In genomic region chr10:102418612-102419560, GRCh38 we compare ENCODE assay signal across 9 cellular contexts.
DNase-seq lines count a peak whose midpoint lies in the region; ATAC-seq and TF ChIP-seq lines count a peak whose summit lies in the region.
"Had no signal": no experiment of that assay in that cellular context is flagged by ENCODE, and none has a peak within 500 bp of the region (broad histone marks: within the 10 kb centered on the region; RNA-seq: fewer than 3 reads in every experiment).

PSD (minus strand) TSS chr10:102418785; CDS start chr10:102417038, 1,747 bp downstream.

- DNase-seq in foreskin fibroblast: no peak
- no peak for DNase-seq in skeletal muscle cell (ENCODE audit: low read depth)
- DNase-seq in cerebellar nuclear complex (lab: John Stamatoyannopoulos, UW): no peak

- H3K4me2 ChIP-seq in BLaER1 treated with 17β-estradiol and CSF1 and Interleukin-3, amounts not matched to agents 10 nM and 100 nM: peak within 1 kb of the TSS; percentile 92 to 100 (median 99)
- H3K4me2 ChIP-seq in SU-DHL-6 (ENCODE audit: low read depth, low read length, poor library complexity, severe bottlenecking): peak within 1 kb of the TSS; percentile 74

- no peaks in the 10 kb centered on the region for H3K9me3 ChIP-seq in BLaER1 treated with 17β-estradiol and CSF1 and Interleukin-3, amounts not matched to agents 10 nM and 100 nM (replicated peaks in 1 of 11)
- no peaks in the 10 kb centered on the region for H3K9me3 ChIP-seq in SU-DHL-6 (ENCODE audit: insufficient read depth, low read length)

- no peaks in the 10 kb centered on the region for H3K9me2 ChIP-seq in SU-DHL-6 (replicated peaks; ENCODE audit: insufficient read depth, low read length)

- peak within 1 kb of the TSS in 3 of 11 experiments; percentile 3 to 90 (median 83); a peak in 2 of 22 replicates for H3K9ac ChIP-seq in BLaER1 treated with 17β-estradiol and CSF1 and Interleukin-3, amounts not matched to agents 10 nM and 100 nM
- peak within 1 kb of the TSS; percentile 68; the same call in 1 of the 2 replicates for H3K9ac ChIP-seq in SU-DHL-6 (ENCODE audit: low read length)

- TF ChIP-seq CTCF in SU-DHL-6 (IDR thresholded peaks at IDR 0.05; ENCODE audit: insufficient read depth, low read length, poor library complexity, severe bottlenecking): no peak
- no peak for TF ChIP-seq CTCF in foreskin fibroblast (IDR thresholded peaks at IDR 0.05; ENCODE audit: low read depth, low read length)

- peaks cover 10 to 12% (median 11%) of the 10 kb centered on the region in 11 experiments for H3K36me3 ChIP-seq in BLaER1 treated with 17β-estradiol and CSF1 and Interleukin-3, amounts not matched to agents 10 nM and 100 nM
- no peaks in the 10 kb centered on the region for H3K36me3 ChIP-seq in SU-DHL-6 (ENCODE audit: low read length)

- H3K4me1 ChIP-seq in BLaER1 treated with 17β-estradiol and CSF1 and Interleukin-3, amounts not matched to agents 10 nM and 100 nM: peaks cover 33 to 44% (median 38%) of the 10 kb centered on the region in 10 experiments

- TF ChIP-seq RAD21 in Ishikawa (IDR thresholded peaks at IDR 0.05; ENCODE audit: low read depth): no peak

- peaks cover 2 to 36% (median 11%) of the 10 kb centered on the region in 11 experiments; a peak in 15 of 22 replicates for H4K20me1 ChIP-seq in BLaER1 treated with 17β-estradiol and CSF1 and Interleukin-3, amounts not matched to agents 10 nM and 100 nM
- no peaks in the 10 kb centered on the region for H4K20me1 ChIP-seq in SU-DHL-6 (ENCODE audit: low read depth, low read length)

- peak within 1 kb of the TSS; percentile 81 to 98 (median 88); a peak in 19 of 20 replicates for H3K4me3 ChIP-seq in BLaER1 treated with 17β-estradiol and CSF1 and Interleukin-3, amounts not matched to agents 10 nM and 100 nM
- H3K4me3 ChIP-seq in SU-DHL-6 (ENCODE audit: insufficient read depth, low read length, poor library complexity, severe bottlenecking) (peak within 1 kb of the TSS; percentile 82), foreskin fibroblast (ENCODE audit: low read depth in 1 of 2, low read length in 2 of 2) (peak within 1 kb of the TSS; percentile 68 to 92), skeletal muscle cell (ENCODE audit: low read depth, low read length) (peak within 1 kb of the TSS; percentile 93)
- H3K4me3 ChIP-seq: lung had no signal

- H3K27ac ChIP-seq in BLaER1 treated with 17β-estradiol and CSF1 and Interleukin-3, amounts not matched to agents 10 nM and 100 nM: no peak within 1 kb of the TSS
- H3K27ac ChIP-seq in SU-DHL-6 (ENCODE audit: low read depth, low read length): no peak within 1 kb of the TSS

- H3K27me3 ChIP-seq in BLaER1 treated with 17β-estradiol and CSF1 and Interleukin-3, amounts not matched to agents 10 nM and 100 nM: peaks cover 24 to 59% (median 56%) of the 10 kb centered on the region in 11 experiments
- H3K27me3 ChIP-seq in SU-DHL-6 (ENCODE audit: low read length): no peaks in the 10 kb centered on the region

- no peak within 1 kb of the TSS for H2AFZ ChIP-seq in SU-DHL-6 (ENCODE audit: low read depth, low read length, severe bottlenecking)

- ATAC-seq in GM18861 (IDR thresholded peaks at IDR 0.05; ENCODE audit: unreplicated experiment): no peak
- ATAC-seq in HG03108 (IDR thresholded peaks at IDR 0.05; ENCODE audit: unreplicated experiment): no peak

- no peak for TF ChIP-seq EP300 in Ishikawa (IDR thresholded peaks at IDR 0.05; ENCODE audit: borderline replicate concordance)

- no peaks in the 10 kb centered on the region for H3F3A ChIP-seq in SU-DHL-6 (ENCODE audit: insufficient read depth)

- no peaks in the 10 kb centered on the region for H3K79me2 ChIP-seq in SU-DHL-6 (ENCODE audit: insufficient read depth, low read length)

TF ChIP-seq in Ishikawa, 13 proteins besides CTCF, POLR2A, EP300 and RAD21:
- TF ChIP-seq NFIC (IDR thresholded peaks at IDR 0.05) (no peak), REST (IDR thresholded peaks at IDR 0.05; ENCODE audit: low read depth) (no peak), TEAD4 (IDR thresholded peaks at IDR 0.05) (no peak), CEBPB (IDR thresholded peaks at IDR 0.05) (no peak), MAX (IDR thresholded peaks at IDR 0.05) (peak; percentile 45; the same call in 1 of the 2 replicates), TAF1 (IDR thresholded peaks at IDR 0.05; ENCODE audit: low read depth) (0 out of 2 replicates have a peak, but pooled peaks have one; percentile 19), EGR1 (IDR thresholded peaks at IDR 0.05) (0 out of 2 replicates have a peak, but pooled peaks have one; percentile 6), TCF12 (IDR thresholded peaks at IDR 0.05; ENCODE audit: low read depth) (no peak), CREB1 (IDR thresholded peaks at IDR 0.05; ENCODE audit: low read depth) (0 out of 2 replicates have a peak, but pooled peaks have one; percentile 23), ZBTB7A (IDR thresholded peaks at IDR 0.05; ENCODE audit: low read depth) (no peak), YY1 (IDR thresholded peaks at IDR 0.05; ENCODE audit: low read depth) (no peak), FOXM1 (IDR thresholded peaks at IDR 0.05; ENCODE audit: borderline replicate concordance, low read depth) (no peak)
- TF ChIP-seq, protein P1, sequence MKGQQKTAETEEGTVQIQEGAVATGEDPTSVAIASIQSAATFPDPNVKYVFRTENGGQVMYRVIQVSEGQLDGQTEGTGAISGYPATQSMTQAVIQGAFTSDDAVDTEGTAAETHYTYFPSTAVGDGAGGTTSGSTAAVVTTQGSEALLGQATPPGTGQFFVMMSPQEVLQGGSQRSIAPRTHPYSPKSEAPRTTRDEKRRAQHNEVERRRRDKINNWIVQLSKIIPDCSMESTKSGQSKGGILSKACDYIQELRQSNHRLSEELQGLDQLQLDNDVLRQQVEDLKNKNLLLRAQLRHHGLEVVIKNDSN (IDR thresholded peaks at IDR 0.05): peak; percentile 19; the same call in 1 of the 2 replicates
